ENCODE assay signal across 20 cellular contexts in genomic region chr10:129163536-129163935, GRCh38.
DNase-seq lines count a peak whose midpoint lies in the region; FAIRE-seq and TF ChIP-seq lines count a peak whose summit lies in the region.
"Had no signal": no experiment of that assay in that cellular context is flagged by ENCODE, and none has a peak within 500 bp of the region (broad histone marks: within the 10 kb centered on the region; RNA-seq: fewer than 3 reads in every experiment).

No MANE protein-coding gene starts in this region.

- no peak overlapping the region for H3K27ac ChIP-seq in coronary artery
- H3K27ac ChIP-seq: 22Rv1, A549, C4-2B, GM23248 had no signal

- H3K27me3 ChIP-seq in bronchial epithelial cell (ENCODE audit: control insufficient read depth, insufficient read depth, low read length) (no peaks in the 10 kb centered on the region), kidney epithelial cell (ENCODE audit: control insufficient read depth, insufficient read depth, low read length) (no peaks in the 10 kb centered on the region)

- no peaks in the 10 kb centered on the region for H3K36me3 Mint-ChIP-seq in type B pancreatic cell

- H3K9me3 Mint-ChIP-seq in type B pancreatic cell: peaks cover 6% of the 10 kb centered on the region
- H3K9me3 Mint-ChIP-seq: CD4-positive, alpha-beta T cell had no signal

- FAIRE-seq in bronchial epithelial cell (lab: Jason Lieb, UNC): no peak
- FAIRE-seq: A549, D721Med, G401.6, GM12892, GM18507 had no signal

- H3K27ac Mint-ChIP-seq in type B pancreatic cell: peak overlapping the region; percentile 32
- H3K27ac Mint-ChIP-seq: CD4-positive, alpha-beta T cell had no signal

- H3K4me3 ChIP-seq in bronchial epithelial cell (ENCODE audit: low read depth, low read length) (no peak overlapping the region), kidney epithelial cell (ENCODE audit: low read depth, low read length) (no peak overlapping the region), coronary artery (no peak overlapping the region)
- H3K4me3 ChIP-seq: A549, GM23248 had no signal

- no peak overlapping the region for H3K4me3 Mint-ChIP-seq in type B pancreatic cell
- H3K4me3 Mint-ChIP-seq: CD4-positive, alpha-beta T cell had no signal

- peak; percentile 40 for DNase-seq in NOMO-1 treated with DMSO at 0.1 percent for 48 hours (lab: John Stamatoyannopoulos, UW; ENCODE audit: unreplicated experiment)
- DNase-seq in NOMO-1 treated with dmso at 0.1 percent for 144 hours (lab: John Stamatoyannopoulos, UW; ENCODE audit: unreplicated experiment): no peak
- DNase-seq in bronchial epithelial cell (ENCODE audit: low read depth): peak; percentile 7
- peak; percentile 16 for DNase-seq in kidney epithelial cell (ENCODE audit: low read depth)
- no peak for DNase-seq in type B pancreatic cell (ENCODE audit: extremely low spot score, unreplicated experiment)
- no peak for DNase-seq in coronary artery (ENCODE audit: low spot score)
- no peak for DNase-seq in dedifferentiated amniotic fluid mesenchymal stem cell (ENCODE audit: extremely low spot score)
- no peak for DNase-seq in NCI-H510A (lab: John Stamatoyannopoulos, UW)
- DNase-seq: AML-193; Caco-2; CD4-positive, alpha-beta T cell; GM23248; HCEC 1CT had no signal

- H3K4me1 Mint-ChIP-seq in type B pancreatic cell (ENCODE audit: unreplicated experiment): peaks cover 12% of the 10 kb centered on the region

- H3K36me3 ChIP-seq in bronchial epithelial cell (ENCODE audit: control insufficient read depth, insufficient read depth, low read length) (no peaks in the 10 kb centered on the region), kidney epithelial cell (ENCODE audit: control insufficient read depth, insufficient read depth, low read length) (no peaks in the 10 kb centered on the region)

- TF ChIP-seq CTCF in bronchial epithelial cell (IDR thresholded peaks at IDR 0.05; ENCODE audit: insufficient read depth, low read length, severe bottlenecking): no peak
- no peak for TF ChIP-seq CTCF in kidney epithelial cell (IDR thresholded peaks at IDR 0.05; ENCODE audit: insufficient read depth, low read length, poor library complexity, severe bottlenecking)
- no peak for TF ChIP-seq CTCF in type B pancreatic cell (conservative IDR thresholded peaks at IDR 0.05)
- no peak for TF ChIP-seq CTCF in coronary artery (IDR thresholded peaks at IDR 0.05)

- H3K27me3 Mint-ChIP-seq in type B pancreatic cell: no peaks in the 10 kb centered on the region

Comparison
In these comparisons a context has a peak if more than half of its experiments do, and no peak if none do; other contexts are left out.
1. DNase-seq: peak in NOMO-1 treated with DMSO at 0.1 percent for 48 hours (single experiment), bronchial epithelial cell (single experiment) and kidney epithelial cell (single experiment); none in NOMO-1 treated with dmso at 0.1 percent for 144 hours (single experiment), type B pancreatic cell (single experiment), coronary artery (single experiment), dedifferentiated amniotic fluid mesenchymal stem cell (single experiment) and NCI-H510A (single experiment).